Comparison of ENCODE assay signal across 8 cellular contexts in the genomic region with DNA sequence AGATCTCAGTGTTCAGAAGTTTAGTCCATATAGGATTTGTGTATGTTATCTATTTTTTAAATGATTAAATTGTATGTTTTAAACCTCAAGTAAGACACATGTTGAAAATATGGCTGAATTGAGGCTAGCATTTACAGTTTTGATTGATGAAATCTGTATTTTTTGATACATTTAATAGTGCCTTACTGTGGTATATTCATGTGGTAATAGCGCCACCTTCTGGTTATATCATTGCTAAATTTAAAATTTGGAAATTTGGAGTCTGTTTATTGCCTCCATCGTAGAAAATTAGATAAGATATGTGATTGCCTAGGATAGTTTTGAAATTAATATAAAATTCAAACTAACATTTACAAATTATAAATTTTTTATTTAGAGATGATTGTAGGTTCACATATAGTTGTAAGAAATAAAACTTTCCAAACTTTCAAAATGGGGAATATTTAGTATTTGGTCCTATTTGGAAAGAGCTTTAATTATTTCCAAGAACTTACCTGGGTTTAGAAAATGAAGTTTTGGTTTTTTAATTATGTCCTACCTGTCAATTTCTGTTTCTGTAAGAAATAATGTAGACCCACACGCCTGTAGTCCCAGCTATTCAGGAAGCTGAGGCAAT. TPM values are rescaled to one million over a fixed set of nuclear protein-coding genes. Genes with fewer than 3 reads are reported as not detected.
DNase-seq lines count a peak whose midpoint lies in the region; ATAC-seq and TF ChIP-seq lines count a peak whose summit lies in the region.

No MANE protein-coding gene starts in this region.

- WGBS in liver, result 32% methylated on average over 3 of the region's 3 CpGs

- no peaks in the 10 kb centered on the region for H3K36me3 ChIP-seq in liver (ENCODE audit: control insufficient read depth in 4 of 4, insufficient read depth in 3 of 4, low read depth in 1 of 4, low read length in 3 of 4)

- ATAC-seq in GM19023 (IDR thresholded peaks at IDR 0.05; ENCODE audit: unreplicated experiment) (no peak), HG02678 (IDR thresholded peaks at IDR 0.05; ENCODE audit: unreplicated experiment) (no peak)

- DNase-seq in SIG-M5 treated with dmso at 0.1 percent for 504 hours (lab: John Stamatoyannopoulos, UW; ENCODE audit: unreplicated experiment) (peak; percentile 24), SIG-M5 (lab: John Stamatoyannopoulos, UW) (no peak), NCI-H2227 treated with DMSO at 0.1 percent for 48 hours (lab: John Stamatoyannopoulos, UW) (peak; percentile 6), cardiac fibroblast (ENCODE audit: low read depth in 2 of 2) (peak; percentile 60 to 70), OCI-M2 (lab: John Stamatoyannopoulos, UW; ENCODE audit: unreplicated experiment) (no peak)

- TF ChIP-seq CTCF in cardiac fibroblast (IDR thresholded peaks at IDR 0.05; ENCODE audit: low read depth, low read length) (peak; percentile 37), liver (IDR thresholded peaks at IDR 0.05; ENCODE audit: low read depth, low read length, missing input control) (peak; percentile 59)

- H3K4me1 ChIP-seq in liver (ENCODE audit: control insufficient read depth in 4 of 4, insufficient read depth in 4 of 4, low read length in 3 of 4), result no peaks in the 10 kb centered on the region

- no peak overlapping the region for H3K27ac ChIP-seq in liver (ENCODE audit: low read depth in 1 of 2, low read length in 2 of 2)

- no peaks in the 10 kb centered on the region for H3K9me3 ChIP-seq in liver (ENCODE audit: control insufficient read depth in 4 of 4, low read length in 3 of 4)

- H3K27me3 ChIP-seq in liver (ENCODE audit: control insufficient read depth in 4 of 4, insufficient read depth in 4 of 4, low read length in 3 of 4), result no peaks in the 10 kb centered on the region

- H3K4me3 ChIP-seq in cardiac fibroblast (replicated peaks in 1 of 2; ENCODE audit: low read depth in 2 of 2, low read length in 2 of 2), result no peak overlapping the region
- H3K4me3 ChIP-seq in liver (ENCODE audit: low read depth in 1 of 3, low read length in 3 of 3), result no peak overlapping the region

- peak; percentile 92 to 93 for TF ChIP-seq RAD21 in liver (IDR thresholded peaks at IDR 0.05)

- no peak overlapping the region for H3K9ac ChIP-seq in liver (ENCODE audit: low read depth in 1 of 2, low read length in 2 of 2)

TF ChIP-seq in liver, 16 proteins besides CTCF, POLR2A, EP300 and RAD21:
- no peak for TF ChIP-seq TAF1 (conservative IDR thresholded peaks at IDR 0.05)
- TF ChIP-seq, protein P1, sequence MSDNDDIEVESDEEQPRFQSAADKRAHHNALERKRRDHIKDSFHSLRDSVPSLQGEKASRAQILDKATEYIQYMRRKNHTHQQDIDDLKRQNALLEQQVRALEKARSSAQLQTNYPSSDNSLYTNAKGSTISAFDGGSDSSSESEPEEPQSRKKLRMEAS (IDR thresholded peaks at IDR 0.05), result no peak
- TF ChIP-seq NR2F2 (IDR thresholded peaks at IDR 0.05), result no peak
- TF ChIP-seq, protein P2, sequence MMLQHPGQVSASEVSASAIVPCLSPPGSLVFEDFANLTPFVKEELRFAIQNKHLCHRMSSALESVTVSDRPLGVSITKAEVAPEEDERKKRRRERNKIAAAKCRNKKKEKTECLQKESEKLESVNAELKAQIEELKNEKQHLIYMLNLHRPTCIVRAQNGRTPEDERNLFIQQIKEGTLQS (IDR thresholded peaks at IDR 0.05), result no peak
- TF ChIP-seq, protein P3, sequence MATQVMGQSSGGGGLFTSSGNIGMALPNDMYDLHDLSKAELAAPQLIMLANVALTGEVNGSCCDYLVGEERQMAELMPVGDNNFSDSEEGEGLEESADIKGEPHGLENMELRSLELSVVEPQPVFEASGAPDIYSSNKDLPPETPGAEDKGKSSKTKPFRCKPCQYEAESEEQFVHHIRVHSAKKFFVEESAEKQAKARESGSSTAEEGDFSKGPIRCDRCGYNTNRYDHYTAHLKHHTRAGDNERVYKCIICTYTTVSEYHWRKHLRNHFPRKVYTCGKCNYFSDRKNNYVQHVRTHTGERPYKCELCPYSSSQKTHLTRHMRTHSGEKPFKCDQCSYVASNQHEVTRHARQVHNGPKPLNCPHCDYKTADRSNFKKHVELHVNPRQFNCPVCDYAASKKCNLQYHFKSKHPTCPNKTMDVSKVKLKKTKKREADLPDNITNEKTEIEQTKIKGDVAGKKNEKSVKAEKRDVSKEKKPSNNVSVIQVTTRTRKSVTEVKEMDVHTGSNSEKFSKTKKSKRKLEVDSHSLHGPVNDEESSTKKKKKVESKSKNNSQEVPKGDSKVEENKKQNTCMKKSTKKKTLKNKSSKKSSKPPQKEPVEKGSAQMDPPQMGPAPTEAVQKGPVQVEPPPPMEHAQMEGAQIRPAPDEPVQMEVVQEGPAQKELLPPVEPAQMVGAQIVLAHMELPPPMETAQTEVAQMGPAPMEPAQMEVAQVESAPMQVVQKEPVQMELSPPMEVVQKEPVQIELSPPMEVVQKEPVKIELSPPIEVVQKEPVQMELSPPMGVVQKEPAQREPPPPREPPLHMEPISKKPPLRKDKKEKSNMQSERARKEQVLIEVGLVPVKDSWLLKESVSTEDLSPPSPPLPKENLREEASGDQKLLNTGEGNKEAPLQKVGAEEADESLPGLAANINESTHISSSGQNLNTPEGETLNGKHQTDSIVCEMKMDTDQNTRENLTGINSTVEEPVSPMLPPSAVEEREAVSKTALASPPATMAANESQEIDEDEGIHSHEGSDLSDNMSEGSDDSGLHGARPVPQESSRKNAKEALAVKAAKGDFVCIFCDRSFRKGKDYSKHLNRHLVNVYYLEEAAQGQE (IDR thresholded peaks at IDR 0.05), result no peak
- TF ChIP-seq, protein P4, sequence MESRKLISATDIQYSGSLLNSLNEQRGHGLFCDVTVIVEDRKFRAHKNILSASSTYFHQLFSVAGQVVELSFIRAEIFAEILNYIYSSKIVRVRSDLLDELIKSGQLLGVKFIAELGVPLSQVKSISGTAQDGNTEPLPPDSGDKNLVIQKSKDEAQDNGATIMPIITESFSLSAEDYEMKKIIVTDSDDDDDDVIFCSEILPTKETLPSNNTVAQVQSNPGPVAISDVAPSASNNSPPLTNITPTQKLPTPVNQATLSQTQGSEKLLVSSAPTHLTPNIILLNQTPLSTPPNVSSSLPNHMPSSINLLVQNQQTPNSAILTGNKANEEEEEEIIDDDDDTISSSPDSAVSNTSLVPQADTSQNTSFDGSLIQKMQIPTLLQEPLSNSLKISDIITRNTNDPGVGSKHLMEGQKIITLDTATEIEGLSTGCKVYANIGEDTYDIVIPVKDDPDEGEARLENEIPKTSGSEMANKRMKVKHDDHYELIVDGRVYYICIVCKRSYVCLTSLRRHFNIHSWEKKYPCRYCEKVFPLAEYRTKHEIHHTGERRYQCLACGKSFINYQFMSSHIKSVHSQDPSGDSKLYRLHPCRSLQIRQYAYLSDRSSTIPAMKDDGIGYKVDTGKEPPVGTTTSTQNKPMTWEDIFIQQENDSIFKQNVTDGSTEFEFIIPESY (IDR thresholded peaks at IDR 0.05), result no peak
TF ChIP-seq in liver: peak in this region for 0.

RNA-seq across cellular contexts. Expression of a gene that starts 19.1 kb away (rescaled TPM):
- under 1 TPM in 1 of 2 donors, not detected in 1; 0.17 TPM for total RNA-seq in liver
- not detected for polyA plus RNA-seq in liver

RNA-seq across cellular contexts. Expression of a gene that starts 26.0 kb away (rescaled TPM):
- total RNA-seq in liver, result 10 to 100 TPM in 1 of 2 donors, 1 to 10 TPM in 1; 4.3 to 73.3 TPM
- 100 to 1,000 TPM in 1 of 2 donors, 10 to 100 TPM in 1; 71.0 to 289 TPM for polyA plus RNA-seq in liver

Comparison
In these comparisons a context has a peak if more than half of its experiments do, and no peak if none do; other contexts are left out.
1. DNase-seq: peak in SIG-M5 treated with dmso at 0.1 percent for 504 hours (single experiment), NCI-H2227 treated with DMSO at 0.1 percent for 48 hours (single experiment) and cardiac fibroblast (2 of 2); none in SIG-M5 (single experiment) and OCI-M2 (single experiment).